8 cellular contexts compared by ENCODE assay signal in genomic region chr2:37671013-37671815, GRCh38. TPM values are rescaled to one million over a fixed set of nuclear protein-coding genes. Genes with fewer than 3 reads are reported as not detected.
DNase-seq lines count a peak whose midpoint lies in the region; ATAC-seq, FAIRE-seq and TF ChIP-seq lines count a peak whose summit lies in the region.

A gene with protein sequence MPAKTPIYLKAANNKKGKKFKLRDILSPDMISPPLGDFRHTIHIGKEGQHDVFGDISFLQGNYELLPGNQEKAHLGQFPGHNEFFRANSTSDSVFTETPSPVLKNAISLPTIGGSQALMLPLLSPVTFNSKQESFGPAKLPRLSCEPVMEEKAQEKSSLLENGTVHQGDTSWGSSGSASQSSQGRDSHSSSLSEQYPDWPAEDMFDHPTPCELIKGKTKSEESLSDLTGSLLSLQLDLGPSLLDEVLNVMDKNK (minus strand): TSS chr2:37671642. CDS start chr2:37646587, 25,055 bp downstream.

- ATAC-seq in central memory CD8-positive, alpha-beta T cell (replicated peaks; ENCODE audit: extremely low read depth, poor library complexity, severe bottlenecking) = peak; percentile 76
- ATAC-seq in left colon (peak; percentile 82), HG03378 (IDR thresholded peaks at IDR 0.05; ENCODE audit: unreplicated experiment) (no peak)

- TF ChIP-seq POLR2A in GM12892 (IDR thresholded peaks at IDR 0.05; ENCODE audit: low read depth, low read length) = peak; percentile 89

- H3K27ac Mint-ChIP-seq in HFFc6 = peak within 1 kb of the TSS; percentile 81
- peak within 1 kb of the TSS; percentile 96 for H3K27ac Mint-ChIP-seq in central memory CD8-positive, alpha-beta T cell (ENCODE audit: low read depth)

- H3K4me1 Mint-ChIP-seq in HFFc6 (ENCODE audit: low read depth) = peaks cover 59% of the 10 kb centered on the region
- peaks cover 61% of the 10 kb centered on the region for H3K4me1 Mint-ChIP-seq in central memory CD8-positive, alpha-beta T cell

- peak; percentile 21 for FAIRE-seq in GM12892 (lab: Jason Lieb, UNC)

- no peaks in the 10 kb centered on the region for H3K9me3 Mint-ChIP-seq in HFFc6
- H3K9me3 Mint-ChIP-seq in central memory CD8-positive, alpha-beta T cell = no peaks in the 10 kb centered on the region

- intact Hi-C loops in left colon (cut with DNase I, micrococcal nuclease) = no loop called here

- no peaks in the 10 kb centered on the region; the same call in 1 of the 2 replicates for H3K27me3 Mint-ChIP-seq in HFFc6 (ENCODE audit: insufficient read depth)
- no peaks in the 10 kb centered on the region for H3K27me3 Mint-ChIP-seq in central memory CD8-positive, alpha-beta T cell

- TF ChIP-seq CTCF in HFFc6 (IDR thresholded peaks at IDR 0.05) = no peak

- peak within 1 kb of the TSS; percentile 99 for H3K4me3 Mint-ChIP-seq in HFFc6
- peak within 1 kb of the TSS; percentile 88 for H3K4me3 Mint-ChIP-seq in central memory CD8-positive, alpha-beta T cell

- H3K36me3 Mint-ChIP-seq in HFFc6 (ENCODE audit: low read depth) = peaks cover 45% of the 10 kb centered on the region
- H3K36me3 Mint-ChIP-seq in central memory CD8-positive, alpha-beta T cell (ENCODE audit: insufficient read depth) = peaks cover 10% of the 10 kb centered on the region

- peak; percentile 72 for DNase-seq in GM12892 (ENCODE audit: insufficient read length)
- no peak for DNase-seq in HFFc6
- peak; percentile 85 for DNase-seq in NCI-H146 (lab: John Stamatoyannopoulos, UW)
- peak; percentile 48 to 56 (median 50) for DNase-seq in activated CD4-positive, CD25-positive, alpha-beta regulatory T cell (lab: John Stamatoyannopoulos, UW)
- peak; percentile 28 to 38 for DNase-seq in central memory CD8-positive, alpha-beta T cell (ENCODE audit: low spot score in 2 of 2)
- DNase-seq in left colon = peak; percentile 67 to 84
- peak; percentile 78 for DNase-seq in stimulated activated CD4-positive, alpha-beta T cell treated with anti-CD3 and anti-CD28 coated beads, Interleukin-4, amount 100 ng/mL, for 1 hour

RNA-seq across cellular contexts. Expression of the gene that starts here (rescaled TPM):
- polyA plus RNA-seq in GM12892 (2012; ENCODE audit: missing spikeins) = 56.5 TPM
- 100 to 1,000 TPM; 159 to 248 (median 201) TPM for total RNA-seq in HFFc6 (2021; fragmentation: NEBNext Ultra II Directional; extraction: Animal tissue kit (Norgen Biotek cat#: 25700))
- 10 to 100 TPM; 19.5 to 46.7 TPM for total RNA-seq in left colon
